15 cellular contexts compared by ENCODE assay signal in the genomic region with DNA sequence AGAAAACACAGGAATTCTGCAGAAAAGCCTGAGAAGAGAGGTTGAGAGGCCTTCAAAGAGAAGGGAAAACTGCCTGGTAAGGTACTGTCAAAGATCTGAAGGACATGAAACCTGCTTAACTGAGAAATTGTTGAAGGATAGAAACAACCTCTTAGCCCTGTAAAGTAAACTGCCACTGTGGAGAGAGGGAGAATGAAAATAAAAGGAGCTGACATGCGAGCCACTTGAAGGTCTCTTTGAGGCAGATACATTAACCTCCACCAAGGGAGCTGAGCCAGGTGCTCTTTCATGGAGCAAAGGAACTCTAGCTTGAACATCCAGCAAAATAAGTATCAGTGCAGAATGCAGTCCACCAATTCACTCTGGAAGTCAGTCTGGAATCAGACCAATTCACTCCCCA.
DNase-seq lines count a peak whose midpoint lies in the region; ATAC-seq and TF ChIP-seq lines count a peak whose summit lies in the region.
"Had no signal": no experiment of that assay in that cellular context is flagged by ENCODE, and none has a peak within 500 bp of the region (broad histone marks: within the 10 kb centered on the region; RNA-seq: fewer than 3 reads in every experiment).

No MANE protein-coding gene starts in this region.

- H3K27me3 ChIP-seq in thymus (ENCODE audit: control insufficient read depth, insufficient read depth) = no peaks in the 10 kb centered on the region
- H3K27me3 ChIP-seq: Peyer's patch had no signal

- no peaks in the 10 kb centered on the region for H3K36me3 ChIP-seq in thymus (ENCODE audit: control insufficient read depth, insufficient read depth)
- H3K36me3 ChIP-seq: Peyer's patch had no signal

- no peak overlapping the region for H3K4me3 ChIP-seq in thymus (ENCODE audit: low read length)
- H3K4me3 ChIP-seq: GM12878, Peyer's patch had no signal

- no peaks in the 10 kb centered on the region for H3K27me3 Mint-ChIP-seq in endothelial cell (ENCODE audit: unreplicated experiment)

- ATAC-seq in GM21786 (IDR thresholded peaks at IDR 0.05; ENCODE audit: unreplicated experiment) = no peak
- ATAC-seq: GM12878 had no signal

- no peaks in the 10 kb centered on the region for H3K4me1 Mint-ChIP-seq in endothelial cell (ENCODE audit: unreplicated experiment)

- DNase-seq in NCI-H510A treated with DMSO at 0.1 percent for 48 hours (lab: John Stamatoyannopoulos, UW) (peak; percentile 27), NCI-H510A (lab: John Stamatoyannopoulos, UW) (no peak), NCI-H2029 (lab: John Stamatoyannopoulos, UW) (peak; percentile 7), NCI-H69 (lab: John Stamatoyannopoulos, UW) (peak; percentile 39), endothelial cell (ENCODE audit: low spot score) (no peak), putamen (ENCODE audit: low spot score) (no peak)
- DNase-seq: C1 segment of cervical spinal cord, DND-41, GDM1, GOT3, NCI-H82, Peyer's patch had no signal

- H3K4me3 Mint-ChIP-seq in endothelial cell (ENCODE audit: unreplicated experiment) = no peak overlapping the region

- TF ChIP-seq CTCF in endothelial cell (IDR thresholded peaks at IDR 0.05; ENCODE audit: unreplicated experiment) = no peak

- no peak overlapping the region for H3K27ac Mint-ChIP-seq in endothelial cell (ENCODE audit: unreplicated experiment)

- no peaks in the 10 kb centered on the region for H3K9me3 ChIP-seq in thymus (ENCODE audit: control insufficient read depth)
- H3K9me3 ChIP-seq: Peyer's patch had no signal

- no peaks in the 10 kb centered on the region for H3K36me3 Mint-ChIP-seq in endothelial cell (ENCODE audit: low read depth, unreplicated experiment)

- no peaks in the 10 kb centered on the region for H3K4me1 ChIP-seq in thymus (ENCODE audit: control insufficient read depth, insufficient read depth, low read length)
- H3K4me1 ChIP-seq: Peyer's patch had no signal

- peak overlapping the region; percentile 31 for H3K27ac ChIP-seq in thymus (ENCODE audit: low read depth)
- H3K27ac ChIP-seq: Peyer's patch had no signal

- H3K9me3 Mint-ChIP-seq in endothelial cell (ENCODE audit: unreplicated experiment) = no peaks in the 10 kb centered on the region

- 82% methylated on average over 1 of the region's 1 CpG for WGBS in thymus

Comparison
In these comparisons a context has a peak if more than half of its experiments do, and no peak if none do; other contexts are left out.
1. DNase-seq: peak in NCI-H510A treated with DMSO at 0.1 percent for 48 hours (single experiment), NCI-H2029 (single experiment) and NCI-H69 (single experiment); none in NCI-H510A (single experiment), endothelial cell (single experiment) and putamen (single experiment).